Comparison of ENCODE assay signal across 15 cellular contexts in the genomic region with DNA sequence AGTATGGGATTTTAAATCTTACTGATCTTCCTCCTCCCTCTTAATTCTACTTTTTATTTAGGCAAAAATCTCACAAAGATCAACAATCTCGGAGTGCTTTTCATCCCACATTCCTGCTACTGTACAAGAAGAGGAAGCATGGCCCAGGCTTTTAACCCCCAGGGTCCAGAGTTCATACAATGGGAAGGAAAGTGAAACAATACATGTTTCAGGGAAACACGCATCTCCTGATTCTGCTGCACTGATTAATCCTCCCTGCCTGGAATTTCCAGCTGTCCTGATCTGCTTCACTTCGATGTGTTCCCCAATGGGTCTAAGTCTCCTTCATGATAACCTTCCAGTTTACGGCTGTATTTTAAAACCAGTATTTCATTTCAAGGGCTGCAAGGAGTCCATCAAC. TPM values are rescaled to one million over a fixed set of nuclear protein-coding genes. Genes with fewer than 3 reads are reported as not detected.
DNase-seq lines count a peak whose midpoint lies in the region; ATAC-seq and TF ChIP-seq lines count a peak whose summit lies in the region.
"Had no signal": no experiment of that assay in that cellular context is flagged by ENCODE, and none has a peak within 500 bp of the region (broad histone marks: within the 10 kb centered on the region; RNA-seq: fewer than 3 reads in every experiment).

No MANE protein-coding gene starts in this region.

- H3K4me1 ChIP-seq in psoas muscle (peaks cover 25% of the 10 kb centered on the region), aorta (ENCODE audit: control insufficient read depth in 1 of 2, insufficient read depth in 2 of 2, low read length in 2 of 2) (peaks cover 0 to 7% of the 10 kb centered on the region in 2 donors)
- H3K4me1 ChIP-seq: prostate gland had no signal

- DNase-seq in Right ventricle myocardium superior = no peak
- DNase-seq in left cardiac atrium = no peak
- DNase-seq in kidney tubule cell (ENCODE audit: low spot score) = peak; percentile 33
- no peak for DNase-seq in psoas muscle
- no peak for DNase-seq in aorta
- DNase-seq in NCI-H774 (lab: John Stamatoyannopoulos, UW) = no peak
- no peak for DNase-seq in activated CD8-positive, alpha-beta T cell treated with anti-CD3 and anti-CD28 coated beads for 36 hours
- DNase-seq in NCI-H1417 (lab: John Stamatoyannopoulos, UW) = no peak
- DNase-seq: activated T-cell treated with anti-CD3 and anti-CD28 coated beads, Interleukin-2, amount 50 U/mL, for 48 hours; amygdala; CD8-positive, alpha-beta memory T cell; GDM1; H9; MM.1S had no signal

- no peak overlapping the region for H3K27ac Mint-ChIP-seq in activated CD8-positive, alpha-beta T cell treated with anti-CD3 and anti-CD28 coated beads for 36 hours
- H3K27ac Mint-ChIP-seq: CD8-positive, alpha-beta memory T cell had no signal

- no peaks in the 10 kb centered on the region for H3K36me3 ChIP-seq in psoas muscle (ENCODE audit: insufficient read depth in 1 of 2, low read depth in 1 of 2)
- no peaks in the 10 kb centered on the region for H3K36me3 ChIP-seq in aorta (ENCODE audit: control insufficient read depth in 1 of 2, insufficient read depth in 2 of 2, low read length in 1 of 2)
- H3K36me3 ChIP-seq: prostate gland had no signal

- H3K27ac ChIP-seq in psoas muscle (peak overlapping the region; percentile 19), aorta (ENCODE audit: low read depth in 1 of 2, low read length in 2 of 2) (peak overlapping the region; percentile 30 to 37)

- CTCF ChIA-PET in activated CD8-positive, alpha-beta T cell treated with anti-CD3 and anti-CD28 coated beads for 36 hours (lab: Charles Lee) = interaction anchor here (0.8 to 2.0 kb wide), 2 partner anchors 38 to 41 kb away, joined by 3 to 4 read pairs; no protein-coding TSS in a partner anchor

- H3K9me3 ChIP-seq in psoas muscle (no peaks in the 10 kb centered on the region), aorta (ENCODE audit: control insufficient read depth, low read length) (no peaks in the 10 kb centered on the region)
- H3K9me3 ChIP-seq: prostate gland had no signal

- POLR2A ChIA-PET in activated CD8-positive, alpha-beta T cell treated with anti-CD3 and anti-CD28 coated beads for 36 hours (lab: Charles Lee) = no interaction called here

- peaks cover 18% of the 10 kb centered on the region for H3K27me3 Mint-ChIP-seq in activated CD8-positive, alpha-beta T cell treated with anti-CD3 and anti-CD28 coated beads for 36 hours

- no peaks in the 10 kb centered on the region for H3K36me3 Mint-ChIP-seq in activated CD8-positive, alpha-beta T cell treated with anti-CD3 and anti-CD28 coated beads for 36 hours (ENCODE audit: low read depth)
- H3K36me3 Mint-ChIP-seq: CD8-positive, alpha-beta memory T cell had no signal

- ATAC-seq in Right ventricle myocardium superior (ENCODE audit: poor library complexity) = peak; percentile 1
- ATAC-seq in left cardiac atrium = no peak
- ATAC-seq in psoas muscle = no peak
- ATAC-seq in aorta (ENCODE audit: low FRiP score) = no peak
- no peak for ATAC-seq in activated CD8-positive, alpha-beta T cell treated with anti-CD3 and anti-CD28 coated beads for 36 hours

- TF ChIP-seq CTCF in psoas muscle (IDR thresholded peaks at IDR 0.05) = no peak
- no peak for TF ChIP-seq CTCF in activated CD8-positive, alpha-beta T cell treated with anti-CD3 and anti-CD28 coated beads for 36 hours (IDR thresholded peaks at IDR 0.05)

- H3K4me1 Mint-ChIP-seq in activated CD8-positive, alpha-beta T cell treated with anti-CD3 and anti-CD28 coated beads for 36 hours (ENCODE audit: low read depth) = no peaks in the 10 kb centered on the region
- H3K4me1 Mint-ChIP-seq: CD8-positive, alpha-beta memory T cell had no signal

- no peak overlapping the region for H3K4me3 ChIP-seq in psoas muscle
- no peak overlapping the region for H3K4me3 ChIP-seq in aorta (ENCODE audit: low read length in 2 of 2)
- H3K4me3 ChIP-seq: prostate gland had no signal

- 13 to 18% (median 16%) methylated on average over 4 of the region's 4 CpGs for WGBS in psoas muscle, 3 donors
- WGBS in aorta, 2 donors = 18 to 22% methylated on average over 4 of the region's 4 CpGs

- H3K9me3 Mint-ChIP-seq in activated CD8-positive, alpha-beta T cell treated with anti-CD3 and anti-CD28 coated beads for 36 hours = no peaks in the 10 kb centered on the region
- H3K9me3 Mint-ChIP-seq: H9 had no signal

- H3K27me3 ChIP-seq in psoas muscle (ENCODE audit: insufficient read depth in 3 of 3, low read length in 2 of 3) (peaks cover 0 to 23% (median 11%) of the 10 kb centered on the region in 3 donors), aorta (ENCODE audit: control insufficient read depth in 1 of 2, insufficient read depth in 2 of 2, low read length in 1 of 2) (no peaks in the 10 kb centered on the region)

- intact Hi-C loops in Right ventricle myocardium superior (cut with DNase I) = no loop called here
- intact Hi-C loops in left cardiac atrium (cut with DNase I) = loop anchor here in 1 of 2 donors (5.0 kb wide), 1 partner anchor 40 kb away; no protein-coding TSS in a partner anchor
- intact Hi-C loops in psoas muscle (cut with DNase I) = no loop called here
- intact Hi-C loops in aorta (cut with DNase I) = no loop called here
- intact Hi-C loops in activated CD8-positive, alpha-beta T cell treated with anti-CD3 and anti-CD28 coated beads for 36 hours (cut with micrococcal nuclease) = no loop called here

- no peak overlapping the region for H3K4me3 Mint-ChIP-seq in activated CD8-positive, alpha-beta T cell treated with anti-CD3 and anti-CD28 coated beads for 36 hours
- H3K4me3 Mint-ChIP-seq: CD8-positive, alpha-beta memory T cell; H9 had no signal

RNA-seq across cellular contexts. Expression of a gene that starts 44.5 kb away (rescaled TPM):
- total RNA-seq in Right ventricle myocardium superior (107 TPM), left cardiac atrium (100 to 1,000 TPM; 210 to 456 TPM), psoas muscle (100 to 1,000 TPM in 2 of 4 donors, 10 to 100 TPM in 2; 87.3 to 127 (median 110) TPM), aorta (100 to 1,000 TPM; 564 to 910 TPM)
- polyA plus RNA-seq in psoas muscle (100 to 1,000 TPM in 1 of 3 donors, 10 to 100 TPM in 2; 39.0 to 115 (median 60.2) TPM), aorta (100 to 1,000 TPM in 1 of 2 donors, 10 to 100 TPM in 1; 73.3 to 379 TPM)
- not detected for total RNA-seq in activated CD8-positive, alpha-beta T cell treated with anti-CD3 and anti-CD28 coated beads for 36 hours
- total RNA-seq: CD8-positive, alpha-beta memory T cell had no signal
- polyA plus RNA-seq: CD8-positive, alpha-beta memory T cell had no signal

RNA-seq across cellular contexts. Expression of a gene that starts 44.6 kb away (rescaled TPM):
- total RNA-seq in Right ventricle myocardium superior = 91.2 TPM
- 100 to 1,000 TPM; 176 to 384 TPM for total RNA-seq in left cardiac atrium
- total RNA-seq in psoas muscle = 10 to 100 TPM; 49.1 to 64.0 (median 59.9) TPM
- 10 to 100 TPM; 25.8 to 84.5 (median 37.9) TPM for polyA plus RNA-seq in psoas muscle
- 1,000 to 10,000 TPM in 1 of 2 donors, 100 to 1,000 TPM in 1; 693 to 1,110 TPM for total RNA-seq in aorta
- polyA plus RNA-seq in aorta = 100 to 1,000 TPM; 117 to 670 TPM
- not detected for total RNA-seq in activated CD8-positive, alpha-beta T cell treated with anti-CD3 and anti-CD28 coated beads for 36 hours
- total RNA-seq: CD8-positive, alpha-beta memory T cell had no signal
- polyA plus RNA-seq: CD8-positive, alpha-beta memory T cell had no signal

Comparison
In these comparisons a context has a peak if more than half of its experiments do, and no peak if none do; other contexts are left out.
1. RNA of a gene that starts 44.5 kb away (total RNA-seq): 564 to 910 TPM in aorta, 210 to 456 TPM in left cardiac atrium, 87.3 to 127 TPM in psoas muscle and 107 TPM in Right ventricle myocardium superior (single experiment); not detected in activated CD8-positive, alpha-beta T cell treated with anti-CD3 and anti-CD28 coated beads for 36 hours; every median in the first group is over 10 times any median in the second.
2. RNA of a gene that starts 44.6 kb away (total RNA-seq): 693 to 1,110 TPM in aorta, 176 to 384 TPM in left cardiac atrium, 91.2 TPM in Right ventricle myocardium superior (single experiment) and 49.1 to 64.0 TPM in psoas muscle; not detected in activated CD8-positive, alpha-beta T cell treated with anti-CD3 and anti-CD28 coated beads for 36 hours; every median in the first group is over 10 times any median in the second.